In the genomic region with DNA sequence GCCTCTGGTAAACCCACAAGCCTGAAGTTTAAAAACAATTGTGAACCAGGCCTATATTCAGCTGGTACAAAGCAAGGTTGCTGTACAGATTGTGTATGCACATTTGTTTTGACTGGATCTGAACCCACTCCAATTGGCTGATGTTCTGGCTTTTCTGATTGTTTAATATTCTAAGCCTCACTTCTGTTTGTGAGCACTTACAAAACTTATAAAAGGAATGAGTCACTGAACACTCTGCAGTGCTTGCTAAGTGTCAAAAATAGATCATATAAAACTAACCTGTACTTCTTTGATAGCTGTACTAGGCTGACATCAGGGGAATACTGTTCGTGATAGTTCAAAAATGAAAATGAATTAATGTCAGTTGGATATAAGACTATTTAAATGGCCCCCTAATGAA, we compare ENCODE assay signal across 23 cellular contexts. TPM values are rescaled to one million over a fixed set of nuclear protein-coding genes. Genes with fewer than 3 reads are reported as not detected.
DNase-seq lines count a peak whose midpoint lies in the region; ATAC-seq, FAIRE-seq and TF ChIP-seq lines count a peak whose summit lies in the region.
"Had no signal": no experiment of that assay in that cellular context is flagged by ENCODE, and none has a peak within 500 bp of the region (broad histone marks: within the 10 kb centered on the region; RNA-seq: fewer than 3 reads in every experiment).

No MANE protein-coding gene starts in this region.

- peak; percentile 39 for ATAC-seq in gastroesophageal sphincter
- no peak for ATAC-seq in HG03095 (IDR thresholded peaks at IDR 0.05; ENCODE audit: unreplicated experiment)
- no peak for ATAC-seq in GM18502 (IDR thresholded peaks at IDR 0.05; ENCODE audit: poor library complexity, unreplicated experiment)
- ATAC-seq: natural killer cell treated with Interleukin-12 subunit alpha and Interleukin-12 subunit beta and Interleukin-15 and Interleukin-18, amount 100 ng/mL, for 72 hours; T-cell had no signal

- H3K27me3 ChIP-seq in gastroesophageal sphincter = no peaks in the 10 kb centered on the region
- H3K27me3 ChIP-seq in uterus = no peaks in the 10 kb centered on the region

- no peak for TF ChIP-seq EP300 in gastroesophageal sphincter (IDR thresholded peaks at IDR 0.05)

- TF ChIP-seq POLR2A in gastroesophageal sphincter (IDR thresholded peaks at IDR 0.05) = no peak
- no peak for TF ChIP-seq POLR2A in uterus (IDR thresholded peaks at IDR 0.05)

- peak overlapping the region; percentile 42 for H3K27ac ChIP-seq in caudate nucleus (ENCODE audit: low read depth, low read length)
- H3K27ac ChIP-seq in gastroesophageal sphincter = peak overlapping the region in 3 of 4 donors; percentile 21 to 46 (median 32)
- H3K27ac ChIP-seq in uterus = peak overlapping the region; percentile 16 to 45
- H3K27ac ChIP-seq: GM23248, VCaP had no signal

- WGBS in gastroesophageal sphincter (ENCODE audit: low coverage in 1 of 2), 2 donors = 11 to 50% methylated on average over 1 of the region's 1 CpG

- intact Hi-C loops in uterus (cut with DNase I; ENCODE audit: low total_unique reads) = no loop called here

- TF ChIP-seq CTCF in gastroesophageal sphincter (IDR thresholded peaks at IDR 0.05) (no peak), uterus (IDR thresholded peaks at IDR 0.05) (no peak), D721Med (IDR thresholded peaks at IDR 0.05; ENCODE audit: insufficient read depth, missing control alignments) (no peak)

- FAIRE-seq in D721Med (lab: Jason Lieb, UNC) = no peak
- FAIRE-seq: A204.1, astrocyte, kidney had no signal

- H3K4me1 ChIP-seq in gastroesophageal sphincter (peaks cover 0 to 65% (median 4%) of the 10 kb centered on the region in 3 donors), uterus (no peaks in the 10 kb centered on the region)

- DNase-seq in NOMO-1 treated with DMSO at 0.1 percent for 48 hours (lab: John Stamatoyannopoulos, UW; ENCODE audit: unreplicated experiment) (peak; percentile 22), NOMO-1 treated with dmso at 0.1 percent for 144 hours (lab: John Stamatoyannopoulos, UW; ENCODE audit: unreplicated experiment) (no peak), caudate nucleus (lab: John Stamatoyannopoulos, UW) (peak in 2 of 61 donors; percentile 46 to 67), uterus (no peak), D721Med (ENCODE audit: insufficient read length, low spot score) (no peak)
- DNase-seq: activated CD4-positive, alpha-beta T cell treated with anti-CD3 and anti-CD28 coated beads, Interleukin-2, amount 50 U/mL, for 48 hours; activated naive CD4-positive, alpha-beta T cell treated with anti-CD3 and anti-CD28 coated beads for 36 hours; DMS153; GM23248; hippocampal formation; kidney; NCI-H2029 treated with DMSO at 0.1 percent for 48 hours; NCI-H510A treated with DMSO at 0.1 percent for 48 hours; SHP77 treated with DMSO at 0.1 percent for 48 hours; T-cell had no signal

- H3K36me3 ChIP-seq in gastroesophageal sphincter (no peaks in the 10 kb centered on the region), uterus (no peaks in the 10 kb centered on the region)

- H3K4me3 ChIP-seq in gastroesophageal sphincter = no peak overlapping the region
- H3K4me3 ChIP-seq in uterus = no peak overlapping the region
- H3K4me3 ChIP-seq: coronary artery, GM23248 had no signal

- no peaks in the 10 kb centered on the region for H3K9me3 ChIP-seq in gastroesophageal sphincter
- H3K9me3 ChIP-seq in uterus = no peaks in the 10 kb centered on the region

RNA-seq across cellular contexts. Expression of a gene that starts 12.1 kb away (rescaled TPM):
- total RNA-seq in gastroesophageal sphincter (10 to 100 TPM in 2 of 4 donors, 1 to 10 TPM in 2; 5.3 to 47.1 (median 15.6) TPM), uterus (100 to 1,000 TPM in 1 of 4 donors, 10 to 100 TPM in 1, 1 to 10 TPM in 2; 2.4 to 135 (median 18.4) TPM)
- total RNA-seq: activated naive CD4-positive, alpha-beta T cell treated with anti-CD3 and anti-CD28 coated beads for 36 hours; natural killer cell treated with Interleukin-12 subunit alpha and Interleukin-12 subunit beta and Interleukin-15 and Interleukin-18, amount 100 ng/mL, for 72 hours; T-cell had no signal
